25 cellular contexts compared by ENCODE assay signal in genomic region chr13:99173606-99174005, GRCh38.
"Had no signal": no experiment of that assay in that cellular context is flagged by ENCODE, and none has a peak within 500 bp of the region (broad histone marks: within the 10 kb centered on the region; RNA-seq: fewer than 3 reads in every experiment).

No MANE protein-coding gene starts in this region.

- H3K27me3 ChIP-seq: pancreas, suprapubic skin, uterus had no signal

- H3K9me3 Mint-ChIP-seq: immature natural killer cell; natural killer cell treated with Interleukin-12 subunit alpha and Interleukin-12 subunit beta and Interleukin-15 and Interleukin-18, amount 100 ng/mL, for 72 hours; stimulated activated effector memory CD8-positive, alpha-beta T cell treated with anti-CD3 and anti-CD28 coated beads, Interleukin-12 subunit alpha, Interleukin-12 subunit beta, amount 100 ng/mL, for 72 hours; stimulated activated naive CD8-positive, alpha-beta T cell treated with anti-CD3 and anti-CD28 coated beads, Interleukin-15, Interleukin-2, amounts not matched to agents 100 ng/mL and 50 ng/mL, for 24 hours; type B pancreatic cell had no signal

- H3K4me3 Mint-ChIP-seq: immature natural killer cell; mesothelial cell of epicardium; naive B cell; natural killer cell treated with Interleukin-12 subunit alpha and Interleukin-12 subunit beta and Interleukin-15 and Interleukin-18, amount 100 ng/mL, for 72 hours; stimulated activated effector memory CD8-positive, alpha-beta T cell treated with anti-CD3 and anti-CD28 coated beads, Interleukin-12 subunit alpha, Interleukin-12 subunit beta, amount 100 ng/mL, for 72 hours; stimulated activated naive CD8-positive, alpha-beta T cell treated with anti-CD3 and anti-CD28 coated beads, Interleukin-15, Interleukin-2, amounts not matched to agents 100 ng/mL and 50 ng/mL, for 24 hours; type B pancreatic cell had no signal

- H3K4me1 Mint-ChIP-seq: mesothelial cell of epicardium had no signal

- DNase-seq: hypothalamus; immature natural killer cell; left ventricle myocardium inferior; mesendoderm; naive B cell; pancreas; posterior cingulate gyrus; retina; right cardiac atrium; sigmoid colon; small intestine; spleen; stimulated activated CD4-positive, alpha-beta T cell treated with anti-CD3 and anti-CD28 coated beads, Interleukin-4, amount 100 ng/mL, for 24 hours; stimulated activated naive CD4-positive, alpha-beta T cell; tibial artery; uterus had no signal

- H3K36me3 Mint-ChIP-seq: immature natural killer cell; mesothelial cell of epicardium; naive B cell; natural killer cell treated with Interleukin-12 subunit alpha and Interleukin-12 subunit beta and Interleukin-15 and Interleukin-18, amount 100 ng/mL, for 72 hours; type B pancreatic cell had no signal

- H3K27ac Mint-ChIP-seq: immature natural killer cell; mesothelial cell of epicardium; naive B cell; natural killer cell treated with Interleukin-12 subunit alpha and Interleukin-12 subunit beta and Interleukin-15 and Interleukin-18, amount 100 ng/mL, for 72 hours; stimulated activated effector memory CD8-positive, alpha-beta T cell treated with anti-CD3 and anti-CD28 coated beads, Interleukin-12 subunit alpha, Interleukin-12 subunit beta, amount 100 ng/mL, for 72 hours; stimulated activated naive CD8-positive, alpha-beta T cell treated with anti-CD3 and anti-CD28 coated beads, Interleukin-15, Interleukin-2, amounts not matched to agents 100 ng/mL and 50 ng/mL, for 24 hours; type B pancreatic cell had no signal

- H3K4me3 ChIP-seq: left ventricle myocardium inferior, lung, pancreas, prostate gland, sigmoid colon, spleen, suprapubic skin, thoracic aorta, tibial artery, uterus had no signal

- ATAC-seq: natural killer cell treated with Interleukin-12 subunit alpha and Interleukin-12 subunit beta and Interleukin-15 and Interleukin-18, amount 100 ng/mL, for 72 hours; pancreas; right cardiac atrium; stimulated activated effector memory CD8-positive, alpha-beta T cell treated with anti-CD3 and anti-CD28 coated beads, Interleukin-12 subunit alpha, Interleukin-12 subunit beta, amount 100 ng/mL, for 72 hours had no signal

- H3K36me3 ChIP-seq: left ventricle myocardium inferior, pancreas, prostate gland, sigmoid colon, spleen, suprapubic skin, thoracic aorta, tibial artery, uterus had no signal

- H3K27me3 Mint-ChIP-seq: stimulated activated naive CD8-positive, alpha-beta T cell treated with anti-CD3 and anti-CD28 coated beads, Interleukin-15, Interleukin-2, amounts not matched to agents 100 ng/mL and 50 ng/mL, for 24 hours; type B pancreatic cell had no signal
